In the genomic region with DNA sequence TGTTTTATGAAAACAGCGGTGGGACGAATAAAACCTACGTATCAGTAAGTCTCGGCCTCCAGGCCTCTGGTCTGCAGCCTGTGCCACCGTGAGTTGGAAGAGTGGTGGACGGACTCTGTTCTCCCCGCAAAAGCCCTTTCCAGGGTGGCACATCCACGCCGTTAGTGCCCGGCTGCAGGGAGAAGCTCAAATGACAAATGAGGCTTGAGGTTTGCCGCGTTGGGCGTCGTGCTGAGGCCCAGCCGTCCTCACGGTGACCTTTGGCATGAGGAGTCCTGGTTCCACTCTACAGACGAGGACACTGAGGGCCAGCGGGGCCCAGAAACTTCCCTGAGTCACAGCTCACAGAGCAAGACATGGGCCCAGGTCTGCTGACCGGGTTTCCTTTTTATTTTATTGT, we compare ENCODE assay signal across 11 cellular contexts. TPM values are rescaled to one million over a fixed set of nuclear protein-coding genes. Genes with fewer than 3 reads are reported as not detected.
"Had no signal": no experiment of that assay in that cellular context is flagged by ENCODE, and none has a peak within 500 bp of the region (broad histone marks: within the 10 kb centered on the region; RNA-seq: fewer than 3 reads in every experiment).

No MANE protein-coding gene starts in this region.

- ATAC-seq: GM23338, HCT116 had no signal

- H3K36me3 ChIP-seq: HAP-1 had no signal

- H3K4me3 ChIP-seq: GM23248, GM23338, HAP-1 had no signal

- DNase-seq: GM23248, GOT3, H7, H9, HCEC 1CT, HFFc6 had no signal

- FAIRE-seq: H1, H54 had no signal

- H3K4me2 ChIP-seq: GM23338 had no signal

- H2AFZ ChIP-seq: GM23248, GM23338 had no signal

- H3K27ac ChIP-seq: GM23248 had no signal

- H3K9me3 ChIP-seq: HAP-1 had no signal

- H3K9ac ChIP-seq: GM23248 had no signal

- H3K4me1 ChIP-seq: HAP-1 had no signal

RNA-seq across cellular contexts. Expression of a gene that starts 40.2 kb away (rescaled TPM):
- total RNA-seq: GM23248, HFFc6 had no signal
- polyA plus RNA-seq: GM23248 had no signal
